In genomic region chr20:12316794-12317193, GRCh38 we compare ENCODE assay signal across 21 cellular contexts.
"Had no signal": no experiment of that assay in that cellular context is flagged by ENCODE, and none has a peak within 500 bp of the region (broad histone marks: within the 10 kb centered on the region; RNA-seq: fewer than 3 reads in every experiment).

No MANE protein-coding gene starts in this region.

- H3K27ac ChIP-seq: coronary artery, epithelial cell of prostate, esophagus squamous epithelium, gastrocnemius medialis, heart right ventricle, left ventricle myocardium inferior, lower lobe of right lung had no signal

- DNase-seq: dermis blood vessel endothelial cell; dorsolateral prefrontal cortex; effector CD4-positive, alpha-beta T cell; effector memory CD4-positive, alpha-beta T cell; erythroblast; esophagus squamous epithelium; foreskin fibroblast; foreskin melanocyte; gastrocnemius medialis; glutamatergic neuron; head of caudate nucleus; heart right ventricle; hippocampal formation; left cardiac atrium; left ventricle myocardium inferior; lower lobe of right lung; mesenchymal stem cell; midbrain had no signal

- H3K27me3 ChIP-seq: dorsolateral prefrontal cortex, esophagus squamous epithelium, gastrocnemius medialis, heart right ventricle had no signal

- H3K4me3 ChIP-seq: coronary artery, esophagus squamous epithelium, gastrocnemius medialis, heart right ventricle, left ventricle myocardium inferior, lower lobe of right lung had no signal

- H3K36me3 ChIP-seq: esophagus squamous epithelium, gastrocnemius medialis, heart right ventricle, left ventricle myocardium inferior, lower lobe of right lung had no signal

- H3K4me1 ChIP-seq: esophagus squamous epithelium, heart right ventricle, left ventricle myocardium inferior, lower lobe of right lung had no signal

- ATAC-seq: esophagus mucosa, gastrocnemius medialis, heart right ventricle, left cardiac atrium, lower lobe of right lung had no signal

- H3K9me3 ChIP-seq: esophagus squamous epithelium, gastrocnemius medialis, heart right ventricle, left ventricle myocardium inferior, lower lobe of right lung had no signal
